8 cellular contexts compared by ENCODE assay signal in genomic region chr7:93245525-93246432, GRCh38. TPM values are rescaled to one million over a fixed set of nuclear protein-coding genes. Genes with fewer than 3 reads are reported as not detected.
DNase-seq lines count a peak whose midpoint lies in the region; ATAC-seq and TF ChIP-seq lines count a peak whose summit lies in the region.

No MANE protein-coding gene starts in this region.

- no peak overlapping the region for H3K27ac Mint-ChIP-seq in type B pancreatic cell

- TF ChIP-seq CTCF in ascending aorta (IDR thresholded peaks at IDR 0.05) (peak in 2 of 3 experiments; percentile 49 to 61), type B pancreatic cell (conservative IDR thresholded peaks at IDR 0.05) (peak; percentile 86)

- ATAC-seq in GM21360 (IDR thresholded peaks at IDR 0.05; ENCODE audit: unreplicated experiment), result no peak

- no peaks in the 10 kb centered on the region for H3K27me3 Mint-ChIP-seq in type B pancreatic cell

- H3K27ac ChIP-seq in ascending aorta, result no peak overlapping the region

- H3K4me1 ChIP-seq in ascending aorta, result no peaks in the 10 kb centered on the region

- no peaks in the 10 kb centered on the region for H3K9me3 Mint-ChIP-seq in type B pancreatic cell

- no peaks in the 10 kb centered on the region for H3K36me3 Mint-ChIP-seq in type B pancreatic cell

- H3K36me3 ChIP-seq in ascending aorta, result peaks cover 0 to 5% of the 10 kb centered on the region in 2 donors

- DNase-seq in NCI-H1105 treated with DMSO at 0.1 percent for 48 hours (lab: John Stamatoyannopoulos, UW), result peak; percentile 44
- no peak for DNase-seq in NCI-H1105 (lab: John Stamatoyannopoulos, UW)
- peak; percentile 22 for DNase-seq in NCI-H128 (lab: John Stamatoyannopoulos, UW; ENCODE audit: unreplicated experiment)
- DNase-seq in ascending aorta (ENCODE audit: low spot score in 2 of 2), result no peak
- peak; percentile 0 for DNase-seq in kidney glomerular epithelial cell (lab: John Stamatoyannopoulos, UW)
- no peak for DNase-seq in type B pancreatic cell (ENCODE audit: extremely low spot score, unreplicated experiment)
- no peak for DNase-seq in posterior vena cava (ENCODE audit: low spot score)

- intact Hi-C loops in ascending aorta (cut with DNase I) (no loop called here), posterior vena cava (cut with DNase I) (no loop called here)

- H3K4me3 Mint-ChIP-seq in type B pancreatic cell, result no peak overlapping the region

- no peaks in the 10 kb centered on the region for H3K27me3 ChIP-seq in ascending aorta

- peak overlapping the region in 1 of 2 donors; percentile 9 for H3K4me3 ChIP-seq in ascending aorta

- peaks cover 4% of the 10 kb centered on the region for H3K4me1 Mint-ChIP-seq in type B pancreatic cell (ENCODE audit: unreplicated experiment)

- no peaks in the 10 kb centered on the region for H3K9me3 ChIP-seq in ascending aorta

RNA-seq across cellular contexts. Expression of gene VPS50, which starts 13.6 kb away (rescaled TPM):
- total RNA-seq in ascending aorta (6.9 TPM), type B pancreatic cell (ENCODE audit: low replicate concordance) (26.5 and 28.2 TPM in 2 replicates), posterior vena cava (10 to 100 TPM; 25.7 to 25.8 TPM)

RNA-seq across cellular contexts. Expression of gene HEPACAM2, which starts 19.5 kb away (rescaled TPM):
- total RNA-seq in ascending aorta, result not detected
- total RNA-seq in type B pancreatic cell (ENCODE audit: low replicate concordance), result 37.3 and 55.7 TPM in 2 replicates
- not detected for total RNA-seq in posterior vena cava

Comparison
In these comparisons a context has a peak if more than half of its experiments do, and no peak if none do; other contexts are left out.
1. DNase-seq: peak in NCI-H1105 treated with DMSO at 0.1 percent for 48 hours (single experiment), NCI-H128 (single experiment) and kidney glomerular epithelial cell (single experiment); none in NCI-H1105 (single experiment), ascending aorta (0 of 2), type B pancreatic cell (single experiment) and posterior vena cava (single experiment).
2. RNA of gene HEPACAM2, which starts 19.5 kb away (total RNA-seq): 37.3 to 55.7 TPM in type B pancreatic cell; not detected in ascending aorta (single experiment) and not detected in posterior vena cava; every median in the first group is over 10 times any median in the second.